Comparison of ENCODE assay signal across 1 cellular context in genomic region chr1:31750858-31751638, GRCh38.
TF ChIP-seq lines count a peak whose summit lies in the region.

No MANE protein-coding gene starts in this region.

TF ChIP-seq in GM23338, 12 proteins besides CTCF, POLR2A, EP300 and RAD21 (continued from another document):
- TF ChIP-seq ZNF462 (CRISPR knock-in tag; IDR thresholded peaks at IDR 0.05) = no peak
- TF ChIP-seq, protein P1, sequence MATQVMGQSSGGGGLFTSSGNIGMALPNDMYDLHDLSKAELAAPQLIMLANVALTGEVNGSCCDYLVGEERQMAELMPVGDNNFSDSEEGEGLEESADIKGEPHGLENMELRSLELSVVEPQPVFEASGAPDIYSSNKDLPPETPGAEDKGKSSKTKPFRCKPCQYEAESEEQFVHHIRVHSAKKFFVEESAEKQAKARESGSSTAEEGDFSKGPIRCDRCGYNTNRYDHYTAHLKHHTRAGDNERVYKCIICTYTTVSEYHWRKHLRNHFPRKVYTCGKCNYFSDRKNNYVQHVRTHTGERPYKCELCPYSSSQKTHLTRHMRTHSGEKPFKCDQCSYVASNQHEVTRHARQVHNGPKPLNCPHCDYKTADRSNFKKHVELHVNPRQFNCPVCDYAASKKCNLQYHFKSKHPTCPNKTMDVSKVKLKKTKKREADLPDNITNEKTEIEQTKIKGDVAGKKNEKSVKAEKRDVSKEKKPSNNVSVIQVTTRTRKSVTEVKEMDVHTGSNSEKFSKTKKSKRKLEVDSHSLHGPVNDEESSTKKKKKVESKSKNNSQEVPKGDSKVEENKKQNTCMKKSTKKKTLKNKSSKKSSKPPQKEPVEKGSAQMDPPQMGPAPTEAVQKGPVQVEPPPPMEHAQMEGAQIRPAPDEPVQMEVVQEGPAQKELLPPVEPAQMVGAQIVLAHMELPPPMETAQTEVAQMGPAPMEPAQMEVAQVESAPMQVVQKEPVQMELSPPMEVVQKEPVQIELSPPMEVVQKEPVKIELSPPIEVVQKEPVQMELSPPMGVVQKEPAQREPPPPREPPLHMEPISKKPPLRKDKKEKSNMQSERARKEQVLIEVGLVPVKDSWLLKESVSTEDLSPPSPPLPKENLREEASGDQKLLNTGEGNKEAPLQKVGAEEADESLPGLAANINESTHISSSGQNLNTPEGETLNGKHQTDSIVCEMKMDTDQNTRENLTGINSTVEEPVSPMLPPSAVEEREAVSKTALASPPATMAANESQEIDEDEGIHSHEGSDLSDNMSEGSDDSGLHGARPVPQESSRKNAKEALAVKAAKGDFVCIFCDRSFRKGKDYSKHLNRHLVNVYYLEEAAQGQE (IDR thresholded peaks at IDR 0.05; ENCODE audit: unreplicated experiment) = no peak
